Comparison of ENCODE assay signal across 2 cellular contexts in the genomic region with DNA sequence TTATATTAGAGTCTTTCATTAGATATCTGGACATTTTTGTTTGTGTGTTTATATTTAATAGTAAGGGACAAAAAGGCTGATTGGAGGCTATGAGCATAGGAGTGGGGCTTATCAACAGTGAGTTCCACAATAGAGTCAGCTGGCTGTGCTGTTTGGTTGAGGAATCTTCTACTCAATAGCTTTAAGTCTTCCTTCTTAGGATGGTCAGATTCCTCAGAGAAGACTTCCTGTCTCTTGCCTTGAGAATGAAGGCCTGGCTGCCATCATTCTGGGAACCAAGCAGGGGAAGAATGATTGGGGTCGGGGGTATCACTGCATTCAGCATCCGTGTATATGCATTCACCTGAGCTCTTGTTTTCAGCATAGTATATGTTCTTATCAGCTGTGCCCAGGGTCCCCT.
TF ChIP-seq lines count a peak whose summit lies in the region.

No MANE protein-coding gene starts in this region.

TF ChIP-seq in HEK293T, 16 proteins besides CTCF, POLR2A, EP300 and RAD21 (continued from another document):
- TF ChIP-seq CTBP1 (IDR thresholded peaks at IDR 0.05; ENCODE audit: borderline replicate concordance) (no peak), TARDBP (IDR thresholded peaks at IDR 0.05) (no peak), SP1 (IDR thresholded peaks at IDR 0.05) (no peak)

TF ChIP-seq in K562, 482 proteins besides CTCF, POLR2A, EP300 and RAD21:
- TF ChIP-seq, protein P1, sequence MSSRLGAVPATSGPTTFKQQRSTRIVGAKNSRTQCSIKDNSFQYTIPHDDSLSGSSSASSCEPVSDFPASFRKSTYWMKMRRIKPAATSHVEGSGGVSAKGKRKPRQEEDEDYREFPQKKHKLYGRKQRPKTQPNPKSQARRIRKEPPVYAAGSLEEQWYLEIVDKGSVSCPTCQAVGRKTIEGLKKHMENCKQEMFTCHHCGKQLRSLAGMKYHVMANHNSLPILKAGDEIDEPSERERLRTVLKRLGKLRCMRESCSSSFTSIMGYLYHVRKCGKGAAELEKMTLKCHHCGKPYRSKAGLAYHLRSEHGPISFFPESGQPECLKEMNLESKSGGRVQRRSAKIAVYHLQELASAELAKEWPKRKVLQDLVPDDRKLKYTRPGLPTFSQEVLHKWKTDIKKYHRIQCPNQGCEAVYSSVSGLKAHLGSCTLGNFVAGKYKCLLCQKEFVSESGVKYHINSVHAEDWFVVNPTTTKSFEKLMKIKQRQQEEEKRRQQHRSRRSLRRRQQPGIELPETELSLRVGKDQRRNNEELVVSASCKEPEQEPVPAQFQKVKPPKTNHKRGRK (tag; IDR thresholded peaks at IDR 0.05), result no peak
- no peak for TF ChIP-seq RCOR1 (IDR thresholded peaks at IDR 0.05; ENCODE audit: borderline replicate concordance in 1 of 2, low read depth in 2 of 2, low read length in 2 of 2)
- TF ChIP-seq SOX6 (IDR thresholded peaks at IDR 0.05), result no peak
- TF ChIP-seq GATA2 (CRISPR knock-in tag; IDR thresholded peaks at IDR 0.05), result no peak
- no peak for TF ChIP-seq TARDBP (IDR thresholded peaks at IDR 0.05)
- no peak for TF ChIP-seq ZFPM2 (CRISPR knock-in tag; IDR thresholded peaks at IDR 0.05)
